ENCODE assay signal across 1 cellular context in the genomic region with DNA sequence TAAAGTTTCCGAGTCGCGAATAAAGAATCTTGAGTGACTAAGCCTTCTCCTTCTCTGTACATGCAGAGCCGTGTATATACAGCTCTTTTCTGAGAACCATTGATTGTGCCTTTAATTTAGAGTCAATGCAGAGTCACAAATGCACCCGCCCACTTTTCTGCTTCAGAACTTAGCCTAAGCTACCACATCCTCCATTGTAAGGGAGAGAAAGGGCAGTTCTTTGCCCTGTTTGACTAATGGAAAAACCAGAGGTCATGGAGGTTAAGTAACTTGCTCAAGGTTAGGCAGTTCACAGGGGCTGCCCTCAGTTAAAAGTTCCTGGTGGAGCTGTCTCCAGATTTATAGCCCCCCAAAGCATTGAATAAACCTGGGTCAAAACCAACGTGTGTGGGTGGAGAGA.
TF ChIP-seq lines count a peak whose summit lies in the region.

No MANE protein-coding gene starts in this region.

TF ChIP-seq in HepG2, 621 proteins besides CTCF, POLR2A, EP300 and RAD21 (continued from another document):
- TF ChIP-seq NR2F2 (IDR thresholded peaks at IDR 0.05; ENCODE audit: borderline replicate concordance, low read depth) (peak; percentile 64), ATF7-NPFF (CRISPR knock-in tag; IDR thresholded peaks at IDR 0.05; ENCODE audit: low read depth) (no peak), GFI1 (CRISPR knock-in tag; IDR thresholded peaks at IDR 0.05; ENCODE audit: borderline replicate concordance) (0 out of 2 replicates have a peak, but pooled peaks have one; percentile 35), ZNF44 (CRISPR knock-in tag; IDR thresholded peaks at IDR 0.05) (no peak), RARA (CRISPR knock-in tag; IDR thresholded peaks at IDR 0.05) (peak; percentile 32; the same call in 1 of the 2 replicates), ELF3 (CRISPR knock-in tag; IDR thresholded peaks at IDR 0.05) (peak; percentile 18; the same call in 1 of the 2 replicates), NR2F6 (IDR thresholded peaks at IDR 0.05) (peak; percentile 84), NR2F6 (CRISPR knock-in tag; IDR thresholded peaks at IDR 0.05) (peak; percentile 83), NFIC (IDR thresholded peaks at IDR 0.05; ENCODE audit: low read length) (0 out of 2 replicates have a peak, but pooled peaks have one; percentile 21), SRSF4 (IDR thresholded peaks at IDR 0.05; ENCODE audit: low read depth, low read length, poor library complexity, severe bottlenecking) (no peak), MEF2D (CRISPR knock-in tag; IDR thresholded peaks at IDR 0.05) (no peak), MED1 (CRISPR knock-in tag; IDR thresholded peaks at IDR 0.05) (peak; percentile 40), HNF4A (CRISPR knock-in tag; IDR thresholded peaks at IDR 0.05) (peak; percentile 51; the same call in 1 of the 2 replicates), RXRB (CRISPR knock-in tag; IDR thresholded peaks at IDR 0.05; ENCODE audit: borderline replicate concordance) (peak; percentile 50; the same call in 1 of the 2 replicates), GATAD2A (CRISPR knock-in tag; IDR thresholded peaks at IDR 0.05) (peak; percentile 21; the same call in 1 of the 2 replicates), SOX5 (CRISPR knock-in tag; IDR thresholded peaks at IDR 0.05; ENCODE audit: borderline replicate concordance) (peak; percentile 20; the same call in 1 of the 2 replicates)
- TF ChIP-seq, protein P1, sequence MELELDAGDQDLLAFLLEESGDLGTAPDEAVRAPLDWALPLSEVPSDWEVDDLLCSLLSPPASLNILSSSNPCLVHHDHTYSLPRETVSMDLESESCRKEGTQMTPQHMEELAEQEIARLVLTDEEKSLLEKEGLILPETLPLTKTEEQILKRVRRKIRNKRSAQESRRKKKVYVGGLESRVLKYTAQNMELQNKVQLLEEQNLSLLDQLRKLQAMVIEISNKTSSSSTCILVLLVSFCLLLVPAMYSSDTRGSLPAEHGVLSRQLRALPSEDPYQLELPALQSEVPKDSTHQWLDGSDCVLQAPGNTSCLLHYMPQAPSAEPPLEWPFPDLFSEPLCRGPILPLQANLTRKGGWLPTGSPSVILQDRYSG (CRISPR knock-in tag; IDR thresholded peaks at IDR 0.05): no peak
